In the genomic region with DNA sequence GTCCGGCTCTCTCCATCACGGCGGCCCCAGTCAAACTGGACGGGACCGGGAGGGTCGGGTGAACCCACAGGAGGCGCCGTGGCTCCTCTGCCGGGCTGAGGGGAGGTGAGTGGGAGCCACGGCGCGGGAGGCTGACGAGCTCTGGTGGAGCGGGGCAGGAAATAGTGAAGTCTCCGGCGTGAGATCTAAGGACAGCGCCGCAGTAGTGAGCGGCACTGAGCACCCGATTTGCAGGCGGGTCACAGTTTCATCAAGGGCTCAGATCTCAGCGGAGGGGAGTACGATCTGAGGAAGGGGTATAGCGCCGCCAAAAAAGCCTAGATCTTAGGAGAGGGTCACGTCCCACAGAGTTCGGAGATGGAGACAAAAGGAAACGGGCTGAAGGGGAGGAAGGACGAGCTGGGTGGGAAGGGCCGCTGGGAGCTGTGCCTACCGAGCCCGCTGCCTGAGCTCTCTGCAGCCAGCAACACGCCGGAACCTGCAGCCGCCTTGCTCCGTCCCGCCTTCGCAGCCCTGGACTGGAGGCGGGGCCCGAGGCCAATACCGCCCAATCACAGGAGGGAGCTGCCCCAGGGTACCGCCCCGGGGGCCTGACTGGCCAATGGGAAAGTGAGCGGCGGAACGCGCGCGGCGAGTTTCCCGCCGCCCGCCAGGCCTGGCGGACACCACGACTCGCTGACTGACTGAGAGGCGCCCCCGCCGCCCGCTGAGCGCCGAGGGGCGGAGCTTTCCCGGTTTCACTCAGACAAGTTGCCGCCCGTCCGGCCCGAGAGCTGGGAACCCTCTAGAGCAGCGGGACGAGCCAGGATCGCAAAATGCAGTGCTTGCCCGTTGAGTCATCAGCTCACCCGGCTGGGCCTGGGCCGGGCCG, we compare ENCODE assay signal across 9 cellular contexts. TPM values are rescaled to one million over a fixed set of nuclear protein-coding genes. Genes with fewer than 3 reads are reported as not detected.
A peak's percentile ranks its signal among the peaks of the same experiment; 100 is the strongest.
DNase-seq lines count a peak whose midpoint lies in the region; ATAC-seq and TF ChIP-seq lines count a peak whose summit lies in the region.
"Had no signal": no experiment of that assay in that cellular context is flagged by ENCODE, and none has a peak within 500 bp of the region (broad histone marks: within the 10 kb centered on the region; RNA-seq: fewer than 3 reads in every experiment).

No MANE protein-coding gene starts in this region.

- peaks cover 24% of the 10 kb centered on the region for H3K4me1 Mint-ChIP-seq in chondrocyte (ENCODE audit: low read depth)

- DNase-seq in BE2C (peak; percentile 92), GM19238 (ENCODE audit: insufficient read length, low spot score) (peak; percentile 89), NCI-H510A (lab: John Stamatoyannopoulos, UW) (peak; percentile 96), chondrocyte (ENCODE audit: low spot score) (peak; percentile 99), kidney epithelial cell (ENCODE audit: low read depth) (peak; percentile 90)
- peak; percentile 90 to 93 for DNase-seq in activated CD4-positive, alpha-beta T cell treated with anti-CD3 and anti-CD28 coated beads for 24 hours (ENCODE audit: low read depth in 2 of 2)
- peak; percentile 97 for DNase-seq in stimulated activated CD4-positive, alpha-beta T cell treated with anti-CD3 and anti-CD28 coated beads, Interleukin-15, amount 100 ng/mL, for 24 hours

- no peaks in the 10 kb centered on the region; the same call in 1 of the 2 replicates for H3K4me1 ChIP-seq in BE2C

- H3K27me3 ChIP-seq in BE2C (no peaks in the 10 kb centered on the region), kidney epithelial cell (ENCODE audit: control insufficient read depth, insufficient read depth, low read length) (no peaks in the 10 kb centered on the region)

- H3K27ac Mint-ChIP-seq in chondrocyte (ENCODE audit: unreplicated experiment) = peak overlapping the region; percentile 93

- H3K9me3 Mint-ChIP-seq in chondrocyte (ENCODE audit: low read depth) = no peaks in the 10 kb centered on the region

- H3K9me3 ChIP-seq in BE2C = no peaks in the 10 kb centered on the region; the same call in 1 of the 2 replicates

- H3K4me3 ChIP-seq in BE2C (ENCODE audit: low read depth, low read length) (peak overlapping the region; percentile 70), kidney epithelial cell (ENCODE audit: low read depth, low read length) (peak overlapping the region; percentile 77)

- peak; percentile 90 for ATAC-seq in HG03439 (IDR thresholded peaks at IDR 0.05; ENCODE audit: unreplicated experiment)

- no peak for TF ChIP-seq CTCF in BE2C (IDR thresholded peaks at IDR 0.05; ENCODE audit: low read depth, low read length)
- peak; percentile 38 for TF ChIP-seq CTCF in chondrocyte (IDR thresholded peaks at IDR 0.05)
- TF ChIP-seq CTCF in kidney epithelial cell (IDR thresholded peaks at IDR 0.05; ENCODE audit: insufficient read depth, low read length, poor library complexity, severe bottlenecking) = no peak

- H3K36me3 ChIP-seq in BE2C = no peaks in the 10 kb centered on the region
- H3K36me3 ChIP-seq in kidney epithelial cell (ENCODE audit: control insufficient read depth, insufficient read depth, low read length) = no peaks in the 10 kb centered on the region

- H3K4me3 Mint-ChIP-seq in chondrocyte (ENCODE audit: unreplicated experiment) = peak overlapping the region; percentile 92

- no peaks in the 10 kb centered on the region for H3K36me3 Mint-ChIP-seq in chondrocyte (ENCODE audit: low read depth)

- no peaks in the 10 kb centered on the region for H3K27me3 Mint-ChIP-seq in chondrocyte (ENCODE audit: low read depth)

RNA-seq across cellular contexts. Expression of a gene that starts 1.9 kb away (rescaled TPM):
- not detected for polyA plus RNA-seq in BE2C (2012; ENCODE audit: insufficient read depth, insufficient read length, low read depth)
- total RNA-seq in chondrocyte (not detected in 3 replicates), kidney epithelial cell (85.8 and 89.0 TPM in 2 replicates)
- total RNA-seq: subcutaneous adipose tissue had no signal

RNA-seq across cellular contexts. Expression of a gene that starts 25.2 kb away (rescaled TPM):
- polyA plus RNA-seq in BE2C (2012; ENCODE audit: insufficient read depth, insufficient read length, low read depth) = 22.0 TPM
- 19.8 to 22.0 TPM (median 21.7 TPM) in 3 replicates for total RNA-seq in chondrocyte
- 9.5 and 11.0 TPM in 2 replicates for total RNA-seq in kidney epithelial cell

RNA-seq across cellular contexts. Expression of a gene that starts 35.4 kb away (rescaled TPM):
- 7.7 TPM for polyA plus RNA-seq in BE2C (2012; ENCODE audit: insufficient read depth, insufficient read length, low read depth)
- total RNA-seq in chondrocyte = 13.7 to 14.1 TPM (median 13.7 TPM) in 3 replicates
- 12.1 and 16.2 TPM in 2 replicates for total RNA-seq in kidney epithelial cell

RNA-seq across cellular contexts. Expression of a gene that starts 38.4 kb away (rescaled TPM):
- 17.7 TPM for polyA plus RNA-seq in BE2C (2012; ENCODE audit: insufficient read depth, insufficient read length, low read depth)
- total RNA-seq in chondrocyte (20.2 to 27.8 TPM (median 25.5 TPM) in 3 replicates), kidney epithelial cell (24.2 and 27.0 TPM in 2 replicates)

RNA-seq across cellular contexts. Expression of a gene that starts 48.9 kb away (rescaled TPM):
- polyA plus RNA-seq in BE2C (2012; ENCODE audit: insufficient read depth, insufficient read length, low read depth) = 1.0 TPM
- total RNA-seq in chondrocyte = not detected in 3 replicates
- not detected in 2 replicates for total RNA-seq in kidney epithelial cell
- total RNA-seq: subcutaneous adipose tissue had no signal

Comparison
In these comparisons a context has a peak if more than half of its experiments do, and no peak if none do; other contexts are left out.
1. Peak in every context shown above with its lines: DNase-seq, ATAC-seq and H3K4me3 ChIP-seq.
2. RNA of a gene that starts 1.9 kb away (total RNA-seq): 85.8 to 89.0 TPM in kidney epithelial cell; not detected in chondrocyte; every median in the first group is over 10 times any median in the second.